23 cellular contexts compared by ENCODE assay signal in genomic region chrX:10741003-10741402, GRCh38.
DNase-seq lines count a peak whose midpoint lies in the region; ATAC-seq, FAIRE-seq and TF ChIP-seq lines count a peak whose summit lies in the region.
"Had no signal": no experiment of that assay in that cellular context is flagged by ENCODE, and none has a peak within 500 bp of the region (broad histone marks: within the 10 kb centered on the region; RNA-seq: fewer than 3 reads in every experiment).

No MANE protein-coding gene starts in this region.

- H3K36me3 ChIP-seq in Caco-2 (ENCODE audit: control insufficient read depth, insufficient read depth, low read length): no peaks in the 10 kb centered on the region

- no TSS peak for BruUV-seq in Caco-2 (replicated peaks; lab: Mats Ljungman, UMichigan)

- no peak overlapping the region for H3K4me3 ChIP-seq in A549
- no peak overlapping the region for H3K4me3 ChIP-seq in fibroblast of villous mesenchyme (ENCODE audit: low read depth, low read length)
- H3K4me3 ChIP-seq in Caco-2 (ENCODE audit: low read depth, low read length): no peak overlapping the region

- H3K4me2 ChIP-seq in A549: no peak overlapping the region

- H3K27ac Mint-ChIP-seq in neural crest cell (ENCODE audit: unreplicated experiment): peak overlapping the region; percentile 28
- no peak overlapping the region for H3K27ac Mint-ChIP-seq in Caco-2 (ENCODE audit: unreplicated experiment)
- H3K27ac Mint-ChIP-seq: IgD-negative memory B cell had no signal

- intact Hi-C loops in cardiac septum (cut with DNase I) (no loop called here), Caco-2 (cut with micrococcal nuclease; ENCODE audit: unreplicated experiment) (no loop called here)

- no peaks in the 10 kb centered on the region for H3K9me3 ChIP-seq in A549
- no peaks in the 10 kb centered on the region for H3K9me3 ChIP-seq in Caco-2

- H3K27me3 Mint-ChIP-seq in neural crest cell (ENCODE audit: low read depth) (no peaks in the 10 kb centered on the region), Caco-2 (ENCODE audit: insufficient read depth, unreplicated experiment) (no peaks in the 10 kb centered on the region)

- FAIRE-seq in A549 (lab: Jason Lieb, UNC): peak; percentile 67
- FAIRE-seq: GM19239, HTR-8/SVneo, RCC 7860 had no signal

- TF ChIP-seq RAD21 in A549 (conservative IDR thresholded peaks at IDR 0.05 in 1 of 2, IDR thresholded peaks at IDR 0.05 in 1 of 2): no peak

- no peak for TF ChIP-seq EP300 in A549 (IDR thresholded peaks at IDR 0.05)

- POLR2A ChIA-PET in A549 (lab: Yijun Ruan, JAX): no interaction called here
- POLR2A ChIA-PET in Caco-2 (lab: Charles Lee): no interaction called here

- peaks cover 3% of the 10 kb centered on the region for H3K9me3 Mint-ChIP-seq in neural crest cell
- H3K9me3 Mint-ChIP-seq in Caco-2 (ENCODE audit: unreplicated experiment): no peaks in the 10 kb centered on the region
- H3K9me3 Mint-ChIP-seq: IgD-negative memory B cell had no signal

- TF ChIP-seq POLR2A in A549 (IDR thresholded peaks at IDR 0.05; ENCODE audit: low read length): no peak

- H3K4me3 Mint-ChIP-seq in neural crest cell (no peak overlapping the region), Caco-2 (ENCODE audit: unreplicated experiment) (no peak overlapping the region)
- H3K4me3 Mint-ChIP-seq: IgD-negative memory B cell had no signal

- H3K4me1 ChIP-seq in A549 (no peaks in the 10 kb centered on the region), Caco-2 (no peaks in the 10 kb centered on the region)

- no peak overlapping the region for H3K27ac ChIP-seq in A549
- H3K27ac ChIP-seq: 22Rv1, HL-60 had no signal

- WGBS in A549 (ENCODE audit: missing lambda C conversion rate): 67% methylated on average over 3 of the region's 3 CpGs

- peaks cover 63% of the 10 kb centered on the region for H3K4me1 Mint-ChIP-seq in neural crest cell
- H3K4me1 Mint-ChIP-seq in Caco-2 (ENCODE audit: low read depth, unreplicated experiment): no peaks in the 10 kb centered on the region
- H3K4me1 Mint-ChIP-seq: IgD-negative memory B cell had no signal

- DNase-seq in A549 (ENCODE audit: low read depth in 1 of 2, low spot score in 1 of 2) (no peak), SK-N-DZ (ENCODE audit: low spot score) (peak; percentile 74), fibroblast of villous mesenchyme (ENCODE audit: low read depth) (peak; percentile 25), neural crest cell (ENCODE audit: low read depth, low spot score) (no peak), SW 1271 (lab: John Stamatoyannopoulos, UW) (no peak), cardiac septum (ENCODE audit: low spot score) (no peak), Caco-2 (no peak)
- DNase-seq: C1 segment of cervical spinal cord, H7, Kasumi-1, NCI-H1105 treated with DMSO at 0.1 percent for 48 hours, NCI-H1694 treated with DMSO at 0.1 percent for 48 hours, NCI-H2107, NCI-H226, NCI-H526, SHP77 had no signal

- peaks cover 5% of the 10 kb centered on the region for H3K36me3 Mint-ChIP-seq in neural crest cell (ENCODE audit: low read depth)
- H3K36me3 Mint-ChIP-seq in Caco-2 (ENCODE audit: insufficient read depth, unreplicated experiment): no peaks in the 10 kb centered on the region
- H3K36me3 Mint-ChIP-seq: IgD-negative memory B cell had no signal

- TF ChIP-seq CTCF in A549 (IDR thresholded peaks at IDR 0.05) (no peak), fibroblast of villous mesenchyme (IDR thresholded peaks at IDR 0.05; ENCODE audit: insufficient read depth, low read depth, low read length) (no peak), neural crest cell (conservative IDR thresholded peaks at IDR 0.05) (no peak), Caco-2 (IDR thresholded peaks at IDR 0.05; ENCODE audit: insufficient read depth in 1 of 2, low read depth in 1 of 2, low read length in 1 of 2, severe bottlenecking in 1 of 2, unreplicated experiment in 1 of 2) (no peak)

- CTCF ChIA-PET in A549 (lab: Yijun Ruan, JAX): no interaction called here
- CTCF ChIA-PET in Caco-2 (lab: Charles Lee): no interaction called here

- no peaks in the 10 kb centered on the region for H3K27me3 ChIP-seq in Caco-2 (replicated peaks; ENCODE audit: control insufficient read depth, insufficient read depth, low read length)

- no peak for ATAC-seq in A549
- no peak for ATAC-seq in GM21526 (IDR thresholded peaks at IDR 0.05; ENCODE audit: low FRiP score, unreplicated experiment)

TF ChIP-seq in A549, 52 proteins besides CTCF, POLR2A, EP300 and RAD21:
- TF ChIP-seq NPAS2 (CRISPR knock-in tag; IDR thresholded peaks at IDR 0.05; ENCODE audit: borderline replicate concordance): no peak
- TF ChIP-seq, protein P1, sequence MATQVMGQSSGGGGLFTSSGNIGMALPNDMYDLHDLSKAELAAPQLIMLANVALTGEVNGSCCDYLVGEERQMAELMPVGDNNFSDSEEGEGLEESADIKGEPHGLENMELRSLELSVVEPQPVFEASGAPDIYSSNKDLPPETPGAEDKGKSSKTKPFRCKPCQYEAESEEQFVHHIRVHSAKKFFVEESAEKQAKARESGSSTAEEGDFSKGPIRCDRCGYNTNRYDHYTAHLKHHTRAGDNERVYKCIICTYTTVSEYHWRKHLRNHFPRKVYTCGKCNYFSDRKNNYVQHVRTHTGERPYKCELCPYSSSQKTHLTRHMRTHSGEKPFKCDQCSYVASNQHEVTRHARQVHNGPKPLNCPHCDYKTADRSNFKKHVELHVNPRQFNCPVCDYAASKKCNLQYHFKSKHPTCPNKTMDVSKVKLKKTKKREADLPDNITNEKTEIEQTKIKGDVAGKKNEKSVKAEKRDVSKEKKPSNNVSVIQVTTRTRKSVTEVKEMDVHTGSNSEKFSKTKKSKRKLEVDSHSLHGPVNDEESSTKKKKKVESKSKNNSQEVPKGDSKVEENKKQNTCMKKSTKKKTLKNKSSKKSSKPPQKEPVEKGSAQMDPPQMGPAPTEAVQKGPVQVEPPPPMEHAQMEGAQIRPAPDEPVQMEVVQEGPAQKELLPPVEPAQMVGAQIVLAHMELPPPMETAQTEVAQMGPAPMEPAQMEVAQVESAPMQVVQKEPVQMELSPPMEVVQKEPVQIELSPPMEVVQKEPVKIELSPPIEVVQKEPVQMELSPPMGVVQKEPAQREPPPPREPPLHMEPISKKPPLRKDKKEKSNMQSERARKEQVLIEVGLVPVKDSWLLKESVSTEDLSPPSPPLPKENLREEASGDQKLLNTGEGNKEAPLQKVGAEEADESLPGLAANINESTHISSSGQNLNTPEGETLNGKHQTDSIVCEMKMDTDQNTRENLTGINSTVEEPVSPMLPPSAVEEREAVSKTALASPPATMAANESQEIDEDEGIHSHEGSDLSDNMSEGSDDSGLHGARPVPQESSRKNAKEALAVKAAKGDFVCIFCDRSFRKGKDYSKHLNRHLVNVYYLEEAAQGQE (IDR thresholded peaks at IDR 0.05): no peak
- no peak for TF ChIP-seq USF2 (IDR thresholded peaks at IDR 0.05)
- TF ChIP-seq, protein P2, sequence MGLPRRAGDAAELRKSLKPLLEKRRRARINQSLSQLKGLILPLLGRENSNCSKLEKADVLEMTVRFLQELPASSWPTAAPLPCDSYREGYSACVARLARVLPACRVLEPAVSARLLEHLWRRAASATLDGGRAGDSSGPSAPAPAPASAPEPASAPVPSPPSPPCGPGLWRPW (IDR thresholded peaks at IDR 0.05): no peak
- no peak for TF ChIP-seq EHF (CRISPR knock-in tag; IDR thresholded peaks at IDR 0.05)
- no peak for TF ChIP-seq ESRRA (IDR thresholded peaks at IDR 0.05; ENCODE audit: borderline replicate concordance, low read length)
- TF ChIP-seq CHD4 (IDR thresholded peaks at IDR 0.05; ENCODE audit: borderline replicate concordance): no peak
- TF ChIP-seq FOSL2 (IDR thresholded peaks at IDR 0.05): no peak
- TF ChIP-seq FOSL2 (CRISPR knock-in tag; IDR thresholded peaks at IDR 0.05): no peak
- TF ChIP-seq HOXA7 (CRISPR knock-in tag; IDR thresholded peaks at IDR 0.05): no peak
- TF ChIP-seq HEYL (CRISPR knock-in tag; IDR thresholded peaks at IDR 0.05): no peak
- TF ChIP-seq ZNF302 (CRISPR knock-in tag; IDR thresholded peaks at IDR 0.05): no peak
- no peak for TF ChIP-seq POLR2AphosphoS2 (conservative IDR thresholded peaks at IDR 0.05; ENCODE audit: low read length)
- no peak for TF ChIP-seq RNF2 (IDR thresholded peaks at IDR 0.05; ENCODE audit: borderline replicate concordance, low read depth)
- TF ChIP-seq MAZ (IDR thresholded peaks at IDR 0.05; ENCODE audit: borderline replicate concordance, low read depth, low read length): no peak
- no peak for TF ChIP-seq FOXS1 (CRISPR knock-in tag; IDR thresholded peaks at IDR 0.05)
- no peak for TF ChIP-seq SREBF2 (IDR thresholded peaks at IDR 0.05)

Comparison
In these comparisons a context has a peak if more than half of its experiments do, and no peak if none do; other contexts are left out.
1. DNase-seq: peak in SK-N-DZ (single experiment) and fibroblast of villous mesenchyme (single experiment); none in A549 (0 of 2), neural crest cell (single experiment), SW 1271 (0 of 2), cardiac septum (single experiment) and Caco-2 (0 of 2).